1 cellular context compared by ENCODE assay signal in genomic region chrX:153744210-153745066, GRCh38.
TF ChIP-seq lines count a peak whose summit lies in the region.

No MANE protein-coding gene starts in this region.

TF ChIP-seq in K562, 482 proteins besides CTCF, POLR2A, EP300 and RAD21:
- TF ChIP-seq NFRKB (IDR thresholded peaks at IDR 0.05; ENCODE audit: low read depth): 0 out of 2 replicates have a peak, but pooled peaks have one; percentile 3
- TF ChIP-seq TRIM28 (IDR thresholded peaks at IDR 0.05): no peak
- peak; percentile 61; the same call in 1 of the 2 replicates for TF ChIP-seq HNRNPL (IDR thresholded peaks at IDR 0.05; ENCODE audit: low read depth, low read length)
- TF ChIP-seq SUPT5H (IDR thresholded peaks at IDR 0.05): peak; percentile 13; the same call in 1 of the 2 replicates
- no peak for TF ChIP-seq GTF2A2 (tag; IDR thresholded peaks at IDR 0.05)
- peak in 1 of 3 experiments; percentile 8 for TF ChIP-seq YY1 (IDR thresholded peaks at IDR 0.05; ENCODE audit: borderline replicate concordance in 1 of 3, control insufficient read depth in 1 of 3, extremely low read depth in 1 of 3, insufficient read depth in 3 of 3, insufficient read length in 1 of 3, insufficient replicate concordance in 2 of 3, low read depth in 1 of 3, low read length in 2 of 3)
- TF ChIP-seq KDM5B (IDR thresholded peaks at IDR 0.05; ENCODE audit: insufficient replicate concordance, low read depth, low read length): peak; percentile 8
- TF ChIP-seq CREB3L1 (IDR thresholded peaks at IDR 0.05; ENCODE audit: borderline replicate concordance, low read depth): peak; percentile 6; the same call in 1 of the 2 replicates
